24 cellular contexts compared by ENCODE assay signal in genomic region chrX:22053486-22053885, GRCh38. TPM values are rescaled to one million over a fixed set of nuclear protein-coding genes. Genes with fewer than 3 reads are reported as not detected.
DNase-seq lines count a peak whose midpoint lies in the region; ATAC-seq, FAIRE-seq and TF ChIP-seq lines count a peak whose summit lies in the region.
"Had no signal": no experiment of that assay in that cellular context is flagged by ENCODE, and none has a peak within 500 bp of the region (broad histone marks: within the 10 kb centered on the region; RNA-seq: fewer than 3 reads in every experiment).

No MANE protein-coding gene starts in this region.

- H3K9ac ChIP-seq in GM23248: no peak overlapping the region
- H3K9ac ChIP-seq: BLaER1 treated with 17β-estradiol and CSF1 and Interleukin-3, amounts not matched to agents 10 nM and 100 nM had no signal

- TF ChIP-seq CTCF in bronchial epithelial cell (IDR thresholded peaks at IDR 0.05; ENCODE audit: insufficient read depth, low read length, severe bottlenecking) (no peak), Peyer's patch (IDR thresholded peaks at IDR 0.05) (no peak)

- no peaks in the 10 kb centered on the region for H3K79me2 ChIP-seq in GM23248 (ENCODE audit: insufficient read depth)

- no peaks in the 10 kb centered on the region for H3K4me1 ChIP-seq in GM23248 (ENCODE audit: insufficient read depth)
- H3K4me1 ChIP-seq in Peyer's patch: no peaks in the 10 kb centered on the region

- no peaks in the 10 kb centered on the region for H3K9me2 ChIP-seq in GM23248 (ENCODE audit: insufficient read depth)

- no peaks in the 10 kb centered on the region for H3K27me3 ChIP-seq in GM23248 (replicated peaks; ENCODE audit: insufficient read depth)
- no peaks in the 10 kb centered on the region for H3K27me3 ChIP-seq in bronchial epithelial cell (ENCODE audit: control insufficient read depth, insufficient read depth, low read length)
- no peaks in the 10 kb centered on the region for H3K27me3 ChIP-seq in Peyer's patch
- H3K27me3 ChIP-seq: BLaER1 treated with 17β-estradiol and CSF1 and Interleukin-3, amounts not matched to agents 10 nM and 100 nM had no signal

- H3K9me3 ChIP-seq in GM23248 (ENCODE audit: low read depth): no peaks in the 10 kb centered on the region
- no peaks in the 10 kb centered on the region for H3K9me3 ChIP-seq in Peyer's patch

- no peak for FAIRE-seq in bronchial epithelial cell (lab: Jason Lieb, UNC)
- FAIRE-seq: GM18507, RCC 7860 had no signal

- in situ Hi-C loops in GM23248 (cut with MboI): no loop called here

- TF ChIP-seq POLR2A in Peyer's patch (IDR thresholded peaks at IDR 0.05): no peak

- DNase-seq in AG08395 (ENCODE audit: low spot score): peak; percentile 3
- peak; percentile 54 for DNase-seq in GM23248
- peak; percentile 2 to 52 for DNase-seq in NCI-H524 (lab: John Stamatoyannopoulos, UW)
- DNase-seq in bronchial epithelial cell (ENCODE audit: low read depth): peak; percentile 7
- DNase-seq in SIG-M5 (lab: John Stamatoyannopoulos, UW): no peak
- DNase-seq in Peyer's patch: no peak
- no peak for DNase-seq in cerebellum (ENCODE audit: low spot score)
- DNase-seq: Calu3; CD8-positive, alpha-beta memory T cell; DMS153; Kasumi-1; MM.1S; NCI-H1694; NCI-H2081; NCI-H2227 treated with DMSO at 0.1 percent for 48 hours; NCI-H510A treated with DMSO at 0.1 percent for 48 hours; SW 1271; T-helper 17 cell had no signal

- H3F3A ChIP-seq in GM23248 (ENCODE audit: insufficient read depth): no peaks in the 10 kb centered on the region

- H3K4me2 ChIP-seq in GM23248 (ENCODE audit: unreplicated experiment): no peak overlapping the region
- H3K4me2 ChIP-seq: BLaER1 treated with 17β-estradiol and CSF1 and Interleukin-3, amounts not matched to agents 10 nM and 100 nM had no signal

- H2AFZ ChIP-seq in GM23248: no peak overlapping the region

- WGBS in GM23248 (ENCODE audit: low coverage in 1 of 2, low lambda C conversion rate in 2 of 2, missing lambda C conversion rate in 2 of 2), 2 experiments: 8 to 9% methylated on average over 3 of the region's 3 CpGs

- no peaks in the 10 kb centered on the region for H4K20me1 ChIP-seq in GM23248 (ENCODE audit: insufficient read depth)
- H4K20me1 ChIP-seq: BLaER1 treated with 17β-estradiol and CSF1 and Interleukin-3, amounts not matched to agents 10 nM and 100 nM had no signal

- no peak for ATAC-seq in HG03469 (IDR thresholded peaks at IDR 0.05; ENCODE audit: unreplicated experiment)
- ATAC-seq: Right ventricle myocardium inferior, T-helper 17 cell had no signal

- no peaks in the 10 kb centered on the region for H3K36me3 ChIP-seq in GM23248 (ENCODE audit: low read depth)
- H3K36me3 ChIP-seq in bronchial epithelial cell (ENCODE audit: control insufficient read depth, insufficient read depth, low read length): no peaks in the 10 kb centered on the region
- H3K36me3 ChIP-seq in Peyer's patch: no peaks in the 10 kb centered on the region
- H3K36me3 ChIP-seq: BLaER1 treated with 17β-estradiol and CSF1 and Interleukin-3, amounts not matched to agents 10 nM and 100 nM had no signal

- H3K4me3 ChIP-seq in GM23248 (no peak overlapping the region), bronchial epithelial cell (ENCODE audit: low read depth, low read length) (no peak overlapping the region), Peyer's patch (no peak overlapping the region)
- H3K4me3 ChIP-seq: BLaER1 treated with 17β-estradiol and CSF1 and Interleukin-3, amounts not matched to agents 10 nM and 100 nM had no signal

- H3K27ac ChIP-seq in GM23248: no peak overlapping the region
- no peak overlapping the region for H3K27ac ChIP-seq in Peyer's patch
- H3K27ac ChIP-seq: BLaER1 treated with 17β-estradiol and CSF1 and Interleukin-3, amounts not matched to agents 10 nM and 100 nM had no signal

RNA-seq across cellular contexts. Expression of gene PHEX, which starts 21.4 kb away (rescaled TPM):
- total RNA-seq in GM23248 (2014; rRNA removed; shearing (Covaris generic)): 0.63 and 0.65 TPM in 2 replicates
- 0.49 and 0.64 TPM in 2 replicates for polyA plus RNA-seq in GM23248 (2016; fragmentation: Nextera tagmentation; extraction: Ambion mirVana)
- total RNA-seq in bronchial epithelial cell (5.3 and 16.6 TPM in 2 replicates), Peyer's patch (10 to 100 TPM in 1 of 4 donors, 1 to 10 TPM in 2, not detected in 1; 2.4 to 20.7 (median 8.7) TPM), cerebellum (0.82 TPM)
- total RNA-seq: G401 had no signal

Comparison
In these comparisons a context has a peak if more than half of its experiments do, and no peak if none do; other contexts are left out.
1. DNase-seq: peak in AG08395 (single experiment), GM23248 (single experiment), NCI-H524 (2 of 2) and bronchial epithelial cell (single experiment); none in SIG-M5 (single experiment), Peyer's patch (0 of 3) and cerebellum (single experiment).